Comparison of ENCODE assay signal across 19 cellular contexts in genomic region chr2:122395687-122396086, GRCh38.
DNase-seq lines count a peak whose midpoint lies in the region; FAIRE-seq and TF ChIP-seq lines count a peak whose summit lies in the region.
"Had no signal": no experiment of that assay in that cellular context is flagged by ENCODE, and none has a peak within 500 bp of the region (broad histone marks: within the 10 kb centered on the region; RNA-seq: fewer than 3 reads in every experiment).

No MANE protein-coding gene starts in this region.

- peak; percentile 33 for FAIRE-seq in GM12891 (lab: Jason Lieb, UNC)
- peak; percentile 60 for FAIRE-seq in GM12892 (lab: Jason Lieb, UNC)
- FAIRE-seq in H1 (lab: Jason Lieb, UNC): no peak
- FAIRE-seq: GM19239, H54 had no signal

- H3K4me2 ChIP-seq in H1 (ENCODE audit: insufficient read depth in 1 of 2, low read depth in 2 of 2, low read length in 2 of 2): no peak overlapping the region
- H3K4me2 ChIP-seq in trophoblast cell (ENCODE audit: low read length): no peak overlapping the region
- H3K4me2 ChIP-seq: GM23338 had no signal

- H4K20me1 ChIP-seq in H1 (replicated peaks in 1 of 2; ENCODE audit: control insufficient read depth in 1 of 2, insufficient read depth in 2 of 2, low read length in 2 of 2): peaks cover 0 to 3% of the 10 kb centered on the region in 2 experiments

- H3K27ac ChIP-seq in H1 (ENCODE audit: low read depth, low read length) (no peak overlapping the region), trophoblast cell (ENCODE audit: low read depth, low read length) (no peak overlapping the region)

- H3K56ac ChIP-seq in H1 (replicated peaks; ENCODE audit: insufficient read length, low read depth, low read length): no peak overlapping the region

- H3K4ac ChIP-seq in H1 (replicated peaks; ENCODE audit: insufficient read length, low read depth, low read length) (peak overlapping the region; percentile 53), trophoblast cell (ENCODE audit: low read depth, low read length) (no peak overlapping the region)

- 0 out of 2 replicates have a peak overlapping the region, but pooled peaks have one; percentile 58 for H2AK5ac ChIP-seq in H1 (ENCODE audit: low read depth, low read length)
- no peak overlapping the region for H2AK5ac ChIP-seq in trophoblast cell (ENCODE audit: low read length)

- H3K18ac ChIP-seq in H1 (ENCODE audit: extremely low read depth, low read length): no peak overlapping the region
- no peak overlapping the region for H3K18ac ChIP-seq in trophoblast cell (ENCODE audit: low read length)

- H3K9ac ChIP-seq in H1 (replicated peaks in 1 of 4; ENCODE audit: extremely low read depth in 1 of 4, low read depth in 3 of 4, low read length in 3 of 4) (no peak overlapping the region), trophoblast cell (ENCODE audit: low read length) (no peak overlapping the region)

- TF ChIP-seq EP300 in H1 (IDR thresholded peaks at IDR 0.05; ENCODE audit: borderline replicate concordance in 1 of 2, low read depth in 2 of 2, low read length in 2 of 2): no peak

- CTCF ChIA-PET in H1 (lab: Charles Lee; ENCODE audit: partially characterized antibody): no interaction called here

- H2BK5ac ChIP-seq in H1 (ENCODE audit: low read depth, low read length) (no peak overlapping the region), trophoblast cell (ENCODE audit: low read depth, low read length, poor library complexity) (no peak overlapping the region)

- H3K36me3 ChIP-seq in H1 (ENCODE audit: control insufficient read depth in 2 of 4, insufficient read depth in 4 of 4, low read length in 3 of 4) (no peaks in the 10 kb centered on the region), trophoblast cell (ENCODE audit: control insufficient read depth in 1 of 2, insufficient read depth in 2 of 2, low read length in 2 of 2) (no peaks in the 10 kb centered on the region)
- H3K36me3 ChIP-seq: HAP-1 had no signal

- no peak overlapping the region for H4K5ac ChIP-seq in H1 (ENCODE audit: insufficient read length, low read depth, low read length)

- no peak for DNase-seq in GM12891 (ENCODE audit: insufficient read length, low spot score)
- DNase-seq in GM12892 (ENCODE audit: insufficient read length): no peak
- DNase-seq in H1 (ENCODE audit: low read depth in 1 of 2, low spot score in 2 of 2): no peak
- DNase-seq in trophoblast cell: no peak
- no peak for DNase-seq in amygdala (lab: John Stamatoyannopoulos, UW)
- no peak for DNase-seq in retina
- no peak for DNase-seq in stimulated activated naive CD4-positive, alpha-beta T cell treated with Interleukin-2 at 50 U/mL for 16 hours (lab: John Stamatoyannopoulos, UW)
- DNase-seq: C1 segment of cervical spinal cord; Calu3; CD4-positive, alpha-beta memory T cell; COR-L47; DMS53; DMS79 treated with DMSO at 0.1 percent for 48 hours; GF-D8; HFFc6 had no signal

- H3K4me1 ChIP-seq in H1 (replicated peaks in 1 of 4; ENCODE audit: control insufficient read depth in 3 of 4, insufficient read depth in 4 of 4, low read length in 3 of 4) (no peaks in the 10 kb centered on the region), trophoblast cell (ENCODE audit: control insufficient read depth in 1 of 2, insufficient read depth in 2 of 2, low read length in 2 of 2) (no peaks in the 10 kb centered on the region)
- H3K4me1 ChIP-seq: HAP-1 had no signal

- H3K23ac ChIP-seq in H1 (ENCODE audit: insufficient read length): peak overlapping the region; percentile 41
- peak overlapping the region; percentile 100 for H3K23ac ChIP-seq in trophoblast cell (ENCODE audit: low read length)

- H4K91ac ChIP-seq in H1 (replicated peaks; ENCODE audit: insufficient read length, low read length) (peak overlapping the region; percentile 74), trophoblast cell (ENCODE audit: low read depth, low read length) (no peak overlapping the region)

- H3K79me2 ChIP-seq in H1 (ENCODE audit: control insufficient read depth in 1 of 2, insufficient read depth in 2 of 2, low read length in 2 of 2) (no peaks in the 10 kb centered on the region), trophoblast cell (ENCODE audit: control insufficient read depth, insufficient read depth, low read length, poor library complexity) (no peaks in the 10 kb centered on the region)

- no peak overlapping the region for H2AFZ ChIP-seq in H1 (ENCODE audit: low read length)
- H2AFZ ChIP-seq in trophoblast cell (ENCODE audit: insufficient read depth, low read length, poor library complexity): no peak overlapping the region
- H2AFZ ChIP-seq: GM23338 had no signal

- H3K14ac ChIP-seq in H1 (ENCODE audit: insufficient read length) (peak overlapping the region; percentile 61), trophoblast cell (ENCODE audit: low read length) (no peak overlapping the region)

- 0 out of 2 replicates have a peak overlapping the region, but pooled peaks have one; percentile 74 for H2BK15ac ChIP-seq in H1 (ENCODE audit: low read length)

- H3K79me1 ChIP-seq in H1 (ENCODE audit: low read depth, low read length) (no peaks in the 10 kb centered on the region), trophoblast cell (ENCODE audit: low read length) (no peaks in the 10 kb centered on the region)

- H3K27me3 ChIP-seq in H1 (replicated peaks in 1 of 4; ENCODE audit: control insufficient read depth in 3 of 4, extremely low read depth in 1 of 4, insufficient read depth in 3 of 4, low read length in 3 of 4) (no peaks in the 10 kb centered on the region), trophoblast cell (ENCODE audit: insufficient read depth, low read length) (no peaks in the 10 kb centered on the region)

- H4K8ac ChIP-seq in H1 (ENCODE audit: extremely low read depth, insufficient read depth, low read length) (no peak overlapping the region), trophoblast cell (ENCODE audit: low read depth, low read length) (no peak overlapping the region)

- POLR2A ChIA-PET in H1 (lab: Charles Lee; ENCODE audit: partially characterized antibody): no interaction called here

- H2BK12ac ChIP-seq in H1 (ENCODE audit: low read depth, low read length): no peak overlapping the region
- no peak overlapping the region for H2BK12ac ChIP-seq in trophoblast cell (ENCODE audit: low read length)

- no peak overlapping the region for H2BK20ac ChIP-seq in H1 (ENCODE audit: low read length)

- TF ChIP-seq POLR2A in GM12891 (IDR thresholded peaks at IDR 0.05; ENCODE audit: low read depth, low read length) (no peak), GM12892 (IDR thresholded peaks at IDR 0.05; ENCODE audit: low read depth, low read length) (no peak), H1 (IDR thresholded peaks at IDR 0.05; ENCODE audit: control extremely low read depth in 1 of 2, low read depth in 2 of 2, low read length in 2 of 2) (no peak)

- no peaks in the 10 kb centered on the region for H3K9me3 ChIP-seq in H1 (ENCODE audit: insufficient read depth in 2 of 2, low read depth in 1 of 2, low read length in 1 of 2)
- no peaks in the 10 kb centered on the region for H3K9me3 ChIP-seq in trophoblast cell (ENCODE audit: insufficient read depth, low read depth, low read length)
- H3K9me3 ChIP-seq: HAP-1 had no signal

- no peak for TF ChIP-seq RAD21 in H1 (IDR thresholded peaks at IDR 0.05 in 1 of 2, conservative IDR thresholded peaks at IDR 0.05 in 1 of 2; ENCODE audit: low read depth in 2 of 2, low read length in 2 of 2)

- 87% methylated on average over 6 of the region's 6 CpGs; no CpG with 5 or more reads in 1 of the 2 experiments for WGBS in H1 (ENCODE audit: extremely low coverage in 1 of 2, insufficient coverage in 1 of 2, insufficient read length in 1 of 2, insufficient replicate concordance in 2 of 2, low coverage in 1 of 2, low lambda C conversion rate in 2 of 2, missing lambda C conversion rate in 1 of 2), 2 experiments
- WGBS in trophoblast cell (ENCODE audit: extremely low coverage, insufficient coverage, insufficient read length): no CpG with 5 or more reads among the region's 6 CpGs

- H2BK120ac ChIP-seq in H1 (replicated peaks; ENCODE audit: low read depth, low read length): no peak overlapping the region
- H2BK120ac ChIP-seq in trophoblast cell (ENCODE audit: insufficient read depth, low read length, poor library complexity): no peak overlapping the region

- no peak overlapping the region for H4K12ac ChIP-seq in trophoblast cell (ENCODE audit: low read depth, low read length)

- no peak for TF ChIP-seq CTCF in H1 (IDR thresholded peaks at IDR 0.05; ENCODE audit: control extremely low read depth in 1 of 3, insufficient read depth in 1 of 3, low read depth in 1 of 3, low read length in 3 of 3)

- no peak overlapping the region for H3K4me3 ChIP-seq in H1 (ENCODE audit: extremely low read depth in 1 of 4, insufficient read depth in 2 of 4, low read depth in 3 of 4, low read length in 4 of 4)
- H3K4me3 ChIP-seq in trophoblast cell (ENCODE audit: low read depth, low read length): peak overlapping the region; percentile 44
- H3K4me3 ChIP-seq: GM23338, HAP-1 had no signal

- no peaks in the 10 kb centered on the region for H3K23me2 ChIP-seq in H1 (ENCODE audit: low read depth, low read length)

TF ChIP-seq in GM12891, 5 proteins besides CTCF, POLR2A, EP300 and RAD21:
- TF ChIP-seq SPI1 (IDR thresholded peaks at IDR 0.05; ENCODE audit: low read depth, low read length) (no peak), TAF1 (IDR thresholded peaks at IDR 0.05; ENCODE audit: low read depth, low read length) (no peak), POU2F2 (IDR thresholded peaks at IDR 0.05; ENCODE audit: low read depth, low read length) (no peak), POLR2AphosphoS5 (IDR thresholded peaks at IDR 0.05; ENCODE audit: low read depth, low read length) (no peak), PAX5 (IDR thresholded peaks at IDR 0.05; ENCODE audit: insufficient read depth, low read length, severe bottlenecking) (no peak)

TF ChIP-seq in H1, 55 proteins besides CTCF, POLR2A, EP300 and RAD21 (continues in another document):
- TF ChIP-seq FOSL1 (IDR thresholded peaks at IDR 0.05; ENCODE audit: insufficient read depth, low read depth, low read length) (no peak), TAF1 (IDR thresholded peaks at IDR 0.05; ENCODE audit: low read depth, low read length) (no peak), SIX5 (IDR thresholded peaks at IDR 0.05; ENCODE audit: low read depth, low read length) (no peak), ATF3 (IDR thresholded peaks at IDR 0.05; ENCODE audit: insufficient read depth, low read depth, low read length) (no peak), ATF2 (IDR thresholded peaks at IDR 0.05; ENCODE audit: low read length) (no peak)
